ENCODE assay signal across 9 cellular contexts in the genomic region with DNA sequence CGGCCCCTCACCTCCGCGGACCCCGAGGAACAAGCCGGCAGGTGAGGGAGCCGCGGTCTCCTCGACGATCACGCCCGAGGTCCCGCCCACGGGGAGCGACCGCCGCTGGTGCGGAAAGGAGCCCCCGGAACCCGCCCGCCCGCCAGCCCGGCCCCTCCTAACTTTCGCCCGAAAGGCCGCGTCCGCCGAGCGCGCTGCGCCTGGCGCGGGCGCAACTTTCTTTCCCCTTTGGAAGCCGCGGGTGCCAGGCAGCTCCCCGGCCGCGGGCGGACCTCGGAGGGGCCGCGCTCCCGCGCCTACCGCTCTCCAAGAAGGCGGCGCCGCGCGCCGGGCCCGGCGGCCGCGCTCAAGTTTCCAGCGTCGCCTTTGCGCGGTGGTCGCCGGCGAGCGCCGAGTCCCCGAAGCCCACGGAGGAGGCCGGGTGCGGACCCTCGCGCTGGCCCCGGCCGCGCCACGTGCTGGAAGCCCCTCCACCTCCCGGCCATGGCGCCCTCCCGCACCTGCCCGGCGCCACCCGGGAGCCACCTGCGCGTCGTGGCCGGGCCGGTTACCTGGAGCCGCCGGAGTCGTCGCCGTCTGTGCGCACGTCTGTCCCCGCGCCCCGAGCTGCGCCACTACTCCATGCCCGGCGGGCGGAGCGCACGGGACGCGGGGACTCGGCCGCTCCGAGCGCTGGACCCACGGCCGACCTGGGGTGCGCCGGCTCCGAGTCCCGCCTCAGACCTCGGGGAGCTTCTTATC. TPM values are rescaled to one million over a fixed set of nuclear protein-coding genes. Genes with fewer than 3 reads are reported as not detected.
DNase-seq lines count a peak whose midpoint lies in the region; ATAC-seq and TF ChIP-seq lines count a peak whose summit lies in the region.
"Had no signal": no experiment of that assay in that cellular context is flagged by ENCODE, and none has a peak within 500 bp of the region (broad histone marks: within the 10 kb centered on the region; RNA-seq: fewer than 3 reads in every experiment).

A gene with protein sequence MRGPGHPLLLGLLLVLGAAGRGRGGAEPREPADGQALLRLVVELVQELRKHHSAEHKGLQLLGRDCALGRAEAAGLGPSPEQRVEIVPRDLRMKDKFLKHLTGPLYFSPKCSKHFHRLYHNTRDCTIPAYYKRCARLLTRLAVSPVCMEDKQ (minus strand): TSS at position 90 of the 741 bp plus-strand sequence. CDS start 256 bp downstream, outside the sequence.

- CTCF ChIA-PET in activated CD8-positive, alpha-beta T cell treated with anti-CD3 and anti-CD28 coated beads, Interleukin-2, amount 10 ng/mL, durations not matched to agents 7 days and 5 days (lab: Charles Lee), result no interaction called here

- H3K27ac ChIP-seq in left ventricle myocardium inferior (replicated peaks) (no peak within 1 kb of the TSS), sigmoid colon (no peak within 1 kb of the TSS)

- H3K4me3 Mint-ChIP-seq in activated CD8-positive, alpha-beta T cell treated with anti-CD3 and anti-CD28 coated beads, Interleukin-2, amount 10 ng/mL, durations not matched to agents 7 days and 5 days, result no peak within 1 kb of the TSS

- no peaks in the 10 kb centered on the region for H3K36me3 Mint-ChIP-seq in activated CD8-positive, alpha-beta T cell treated with anti-CD3 and anti-CD28 coated beads, Interleukin-2, amount 10 ng/mL, durations not matched to agents 7 days and 5 days (ENCODE audit: low read depth)

- DNase-seq in GM20000 (ENCODE audit: low spot score) (peak; percentile 58), left ventricle myocardium inferior (no peak), sigmoid colon (no peak), HUDEP-2 (lab: John Stamatoyannopoulos, UW; ENCODE audit: unreplicated experiment in 76 of 76) (no peak), sciatic nerve (ENCODE audit: low spot score) (no peak), superior temporal gyrus (ENCODE audit: extremely low spot score) (no peak)
- no peak for DNase-seq in activated CD8-positive, alpha-beta T cell treated with anti-CD3 and anti-CD28 coated beads, Interleukin-2, amount 10 ng/mL, durations not matched to agents 7 days and 5 days

- no peak within 1 kb of the TSS for H3K27ac Mint-ChIP-seq in activated CD8-positive, alpha-beta T cell treated with anti-CD3 and anti-CD28 coated beads, Interleukin-2, amount 10 ng/mL, durations not matched to agents 7 days and 5 days

- ATAC-seq in activated CD8-positive, alpha-beta T cell treated with anti-CD3 and anti-CD28 coated beads, Interleukin-2, amount 10 ng/mL, durations not matched to agents 7 days and 5 days, result peak; percentile 52
- ATAC-seq in sciatic nerve, result no peak
- no peak for ATAC-seq in HG03571 (IDR thresholded peaks at IDR 0.05; ENCODE audit: unreplicated experiment)

- H3K9me3 Mint-ChIP-seq in activated CD8-positive, alpha-beta T cell treated with anti-CD3 and anti-CD28 coated beads, Interleukin-2, amount 10 ng/mL, durations not matched to agents 7 days and 5 days (ENCODE audit: insufficient read depth), result no peaks in the 10 kb centered on the region

- intact Hi-C loops in left ventricle myocardium inferior (cut with micrococcal nuclease) (no loop called here), sigmoid colon (cut with DNase I) (loop anchor here (5.0 kb wide), 1 partner anchor 41 kb away; no protein-coding TSS in a partner anchor), sciatic nerve (cut with DNase I) (no loop called here)

- H3K36me3 ChIP-seq in left ventricle myocardium inferior (no peaks in the 10 kb centered on the region), sigmoid colon (peaks cover 0 to 2% (median 0%) of the 10 kb centered on the region in 4 donors)

- no peak for TF ChIP-seq POLR2A in sigmoid colon (IDR thresholded peaks at IDR 0.05)

- no peak for TF ChIP-seq EP300 in sigmoid colon (IDR thresholded peaks at IDR 0.05)

- peaks cover 9% of the 10 kb centered on the region for H3K4me1 Mint-ChIP-seq in activated CD8-positive, alpha-beta T cell treated with anti-CD3 and anti-CD28 coated beads, Interleukin-2, amount 10 ng/mL, durations not matched to agents 7 days and 5 days (ENCODE audit: low read depth)

- peaks cover 45% of the 10 kb centered on the region for H3K27me3 Mint-ChIP-seq in activated CD8-positive, alpha-beta T cell treated with anti-CD3 and anti-CD28 coated beads, Interleukin-2, amount 10 ng/mL, durations not matched to agents 7 days and 5 days (ENCODE audit: low read depth)

- TF ChIP-seq CTCF in GM20000 (IDR thresholded peaks at IDR 0.05; ENCODE audit: extremely low read depth, missing control alignments) (no peak), left ventricle myocardium inferior (IDR thresholded peaks at IDR 0.05; ENCODE audit: borderline replicate concordance) (no peak), sigmoid colon (IDR thresholded peaks at IDR 0.05) (no peak)

- POLR2A ChIA-PET in activated CD8-positive, alpha-beta T cell treated with anti-CD3 and anti-CD28 coated beads, Interleukin-2, amount 10 ng/mL, durations not matched to agents 7 days and 5 days (lab: Charles Lee), result interaction anchor here (0.6 kb wide), 1 partner anchor 68 kb away, joined by 3 read pairs; no protein-coding TSS in a partner anchor

- H3K4me1 ChIP-seq in left ventricle myocardium inferior (peaks cover 29% of the 10 kb centered on the region), sigmoid colon (peaks cover 0 to 34% (median 32%) of the 10 kb centered on the region in 4 donors)

- H3K4me3 ChIP-seq in left ventricle myocardium inferior (peak within 1 kb of the TSS; percentile 67), sigmoid colon (peak within 1 kb of the TSS; percentile 10 to 51 (median 43))

- no peaks in the 10 kb centered on the region for H3K9me3 ChIP-seq in left ventricle myocardium inferior (replicated peaks)
- no peaks in the 10 kb centered on the region for H3K9me3 ChIP-seq in sigmoid colon

- peaks cover 61% of the 10 kb centered on the region for H3K27me3 ChIP-seq in left ventricle myocardium inferior (ENCODE audit: low read depth)
- peaks cover 16 to 58% (median 29%) of the 10 kb centered on the region in 3 donors for H3K27me3 ChIP-seq in sigmoid colon

- 1% methylated on average over 115 of the region's 115 CpGs for WGBS in sigmoid colon, 2 donors

RNA-seq across cellular contexts. Expression of the gene that starts here (rescaled TPM):
- total RNA-seq in activated CD8-positive, alpha-beta T cell treated with anti-CD3 and anti-CD28 coated beads, Interleukin-2, amount 10 ng/mL, durations not matched to agents 7 days and 5 days, result not detected
- total RNA-seq in left ventricle myocardium inferior (1.1 TPM), sigmoid colon (1 to 10 TPM in 3 of 4 donors, under 1 TPM in 1; 0.33 to 7.2 (median 2.6) TPM), sciatic nerve (3.0 TPM)
- 1 to 10 TPM; 2.0 to 8.4 (median 5.8) TPM for polyA plus RNA-seq in sigmoid colon
- total RNA-seq: HT1080 had no signal

Comparison
In these comparisons a context has a peak if more than half of its experiments do, and no peak if none do; other contexts are left out.
1. Peak in ATAC-seq in activated CD8-positive, alpha-beta T cell treated with anti-CD3 and anti-CD28 coated beads, Interleukin-2, amount 10 ng/mL, durations not matched to agents 7 days and 5 days; RNA of the gene not detected or under 1 TPM.